ENCODE assay signal across 24 cellular contexts in the genomic region with DNA sequence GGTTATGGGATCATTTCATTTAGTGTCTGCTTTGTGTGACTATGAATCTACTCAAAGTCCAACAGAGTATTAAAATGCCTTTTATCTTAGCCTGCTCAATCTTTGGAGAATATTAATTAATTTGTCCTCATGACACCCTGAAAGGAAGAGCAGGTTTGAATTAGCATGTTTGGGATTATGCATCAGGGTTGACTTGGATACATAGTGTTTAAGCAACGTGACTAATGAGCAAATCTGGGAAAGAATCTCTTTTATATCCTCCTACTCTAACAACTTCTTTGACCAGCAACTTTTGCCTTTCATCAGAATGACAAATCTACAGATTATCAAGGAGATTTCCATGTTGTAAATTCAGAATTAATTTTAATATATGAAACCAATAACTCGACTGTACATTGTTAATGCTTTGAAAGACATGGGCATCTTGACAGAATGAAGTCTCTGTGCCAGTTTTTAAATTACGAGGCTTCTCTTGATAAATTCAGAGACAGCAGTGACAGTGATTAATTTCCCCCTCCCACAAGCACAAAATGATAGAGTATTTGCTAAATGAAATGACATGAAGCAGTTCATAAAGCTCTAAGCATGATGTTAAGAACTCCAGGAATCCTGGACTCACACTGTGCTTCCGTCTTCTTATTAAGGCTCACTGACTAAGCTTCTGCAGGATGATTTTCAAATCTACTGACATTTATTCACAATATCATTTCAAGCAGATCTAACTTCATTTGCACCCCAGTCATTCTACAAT.
DNase-seq lines count a peak whose midpoint lies in the region; ATAC-seq and TF ChIP-seq lines count a peak whose summit lies in the region.
"Had no signal": no experiment of that assay in that cellular context is flagged by ENCODE, and none has a peak within 500 bp of the region (broad histone marks: within the 10 kb centered on the region; RNA-seq: fewer than 3 reads in every experiment).

No MANE protein-coding gene starts in this region.

- no peak overlapping the region for H3K4me3 ChIP-seq in mammary epithelial cell (replicated peaks in 1 of 3; ENCODE audit: insufficient read depth in 1 of 3, low read depth in 2 of 3, low read length in 3 of 3)
- H3K4me3 ChIP-seq: BLaER1 had no signal

- H3K36me3 Mint-ChIP-seq in MCF 10A (ENCODE audit: insufficient read depth, unreplicated experiment) (peaks cover 45% of the 10 kb centered on the region), glutamatergic neuron (ENCODE audit: unreplicated experiment) (no peaks in the 10 kb centered on the region), T-helper 17 cell (ENCODE audit: low read depth) (peaks cover 7% of the 10 kb centered on the region)
- H3K36me3 Mint-ChIP-seq in central memory CD8-positive, alpha-beta T cell (ENCODE audit: insufficient read depth), result peaks cover 15% of the 10 kb centered on the region

- no peaks in the 10 kb centered on the region for H3K9me3 Mint-ChIP-seq in MCF 10A (ENCODE audit: unreplicated experiment)
- H3K9me3 Mint-ChIP-seq in central memory CD8-positive, alpha-beta T cell, result no peaks in the 10 kb centered on the region
- H3K9me3 Mint-ChIP-seq in glutamatergic neuron (ENCODE audit: unreplicated experiment), result no peaks in the 10 kb centered on the region
- H3K9me3 Mint-ChIP-seq: IgD-negative memory B cell had no signal

- no TSS peak for BruUV-seq in mammary epithelial cell (replicated peaks; lab: Mats Ljungman, UMichigan)
- no TSS peak for BruUV-seq in MCF 10A (replicated peaks; lab: Mats Ljungman, UMichigan)

- H3K9ac ChIP-seq in mammary epithelial cell (ENCODE audit: insufficient read depth, low read length), result no peak overlapping the region
- H3K9ac ChIP-seq: BLaER1, KMS-11 had no signal

- CTCF ChIA-PET in mammary epithelial cell (lab: Charles Lee; ENCODE audit: low non-redundant PET), result no interaction called here
- CTCF ChIA-PET in MCF 10A (lab: Yijun Ruan, JAX), result no interaction called here

- intact Hi-C loops in mammary epithelial cell (cut with micrococcal nuclease) (no loop called here), MCF 10A (cut with micrococcal nuclease) (no loop called here)

- no peak overlapping the region for H3K27ac Mint-ChIP-seq in MCF 10A (ENCODE audit: low read depth, unreplicated experiment)
- peak overlapping the region; percentile 63 for H3K27ac Mint-ChIP-seq in central memory CD8-positive, alpha-beta T cell (ENCODE audit: low read depth)
- H3K27ac Mint-ChIP-seq in glutamatergic neuron (ENCODE audit: unreplicated experiment), result no peak overlapping the region
- no peak overlapping the region for H3K27ac Mint-ChIP-seq in T-helper 17 cell
- H3K27ac Mint-ChIP-seq: CD4-positive, CD25-positive, alpha-beta regulatory T cell; IgD-negative memory B cell had no signal

- H2AFZ ChIP-seq in mammary epithelial cell (ENCODE audit: low read depth, low read length), result no peak overlapping the region

- no peaks in the 10 kb centered on the region for H3K4me1 ChIP-seq in mammary epithelial cell (ENCODE audit: insufficient read depth, low read length)
- H3K4me1 ChIP-seq: BLaER1 had no signal

- no peaks in the 10 kb centered on the region for H3K4me1 Mint-ChIP-seq in MCF 10A (ENCODE audit: insufficient read depth, unreplicated experiment)
- H3K4me1 Mint-ChIP-seq in central memory CD8-positive, alpha-beta T cell, result peaks cover 7% of the 10 kb centered on the region
- H3K4me1 Mint-ChIP-seq in glutamatergic neuron (ENCODE audit: low read depth, unreplicated experiment), result peaks cover 14% of the 10 kb centered on the region
- peaks cover 2% of the 10 kb centered on the region for H3K4me1 Mint-ChIP-seq in T-helper 17 cell
- H3K4me1 Mint-ChIP-seq: CD4-positive, CD25-positive, alpha-beta regulatory T cell had no signal

- no peaks in the 10 kb centered on the region for H3K79me2 ChIP-seq in mammary epithelial cell (ENCODE audit: insufficient read depth, low read length)

- no peak overlapping the region for H3K27ac ChIP-seq in mammary epithelial cell (ENCODE audit: insufficient read depth, low read depth, low read length)
- H3K27ac ChIP-seq: 22Rv1, BLaER1, HL-60, KMS-11 had no signal

- TF ChIP-seq CTCF in mammary epithelial cell (conservative IDR thresholded peaks at IDR 0.05 in 1 of 2, IDR thresholded peaks at IDR 0.05 in 1 of 2; ENCODE audit: extremely low read depth in 1 of 2, insufficient read depth in 1 of 2, low read depth in 1 of 2, low read length in 2 of 2), result no peak
- TF ChIP-seq CTCF in MCF 10A (IDR thresholded peaks at IDR 0.05; ENCODE audit: unreplicated experiment), result no peak
- no peak for TF ChIP-seq CTCF in glutamatergic neuron (IDR thresholded peaks at IDR 0.05; ENCODE audit: partially characterized antibody, unreplicated experiment)

- H3K27me3 Mint-ChIP-seq in MCF 10A (ENCODE audit: insufficient read depth, unreplicated experiment), result no peaks in the 10 kb centered on the region
- no peaks in the 10 kb centered on the region for H3K27me3 Mint-ChIP-seq in central memory CD8-positive, alpha-beta T cell
- no peaks in the 10 kb centered on the region for H3K27me3 Mint-ChIP-seq in glutamatergic neuron (ENCODE audit: unreplicated experiment)
- no peaks in the 10 kb centered on the region for H3K27me3 Mint-ChIP-seq in T-helper 17 cell
- H3K27me3 Mint-ChIP-seq: CD4-positive, CD25-positive, alpha-beta regulatory T cell; IgD-negative memory B cell had no signal

- DNase-seq in mammary epithelial cell (peak; percentile 2), MCF 10A (ENCODE audit: unreplicated experiment) (no peak), glutamatergic neuron (no peak), T-helper 17 cell (no peak), DMS79 (lab: John Stamatoyannopoulos, UW) (no peak), mesenteric fat pad (ENCODE audit: low spot score) (no peak), GM03348 (ENCODE audit: low spot score) (no peak)
- no peak for DNase-seq in central memory CD8-positive, alpha-beta T cell (ENCODE audit: low spot score in 2 of 2)
- DNase-seq: CD4-positive, CD25-positive, alpha-beta regulatory T cell; DMS53; NCI-H1092; NCI-H1417 treated with DMSO at 0.1 percent for 48 hours; NCI-H1694 treated with DMSO at 0.1 percent for 48 hours; NCI-H2081; NCI-H524; NCI-H82; NK-92 treated with Interleukin-12 subunit alpha and Interleukin-12 subunit beta, amount 100 ng/mL, for 24 hours; RPMI8226; SHP77 had no signal

- POLR2A ChIA-PET in MCF 10A (lab: Yijun Ruan, JAX), result interaction anchor here (1.2 kb wide), 2 partner anchors 26 to 49 kb away, joined by 3 to 4 read pairs; no protein-coding TSS in a partner anchor

- H3K27me3 ChIP-seq in mammary epithelial cell (ENCODE audit: insufficient read depth, low read length), result no peaks in the 10 kb centered on the region
- H3K27me3 ChIP-seq: BLaER1 had no signal

- H3K4me3 Mint-ChIP-seq in MCF 10A (ENCODE audit: unreplicated experiment) (no peak overlapping the region), glutamatergic neuron (ENCODE audit: unreplicated experiment) (peak overlapping the region; percentile 39), T-helper 17 cell (no peak overlapping the region)
- H3K4me3 Mint-ChIP-seq in central memory CD8-positive, alpha-beta T cell, result no peak overlapping the region
- H3K4me3 Mint-ChIP-seq: CD4-positive, CD25-positive, alpha-beta regulatory T cell; IgD-negative memory B cell had no signal

- dilution Hi-C loops in mammary epithelial cell (cut with HindIII; ENCODE audit: low sequenced_read_pairs), result no loop called here

- in situ Hi-C loops in mammary epithelial cell (cut with MboI; ENCODE audit: low sequenced_read_pairs in 2 of 2), result no loop called here

- H3K9me3 ChIP-seq in mammary epithelial cell (replicated peaks; ENCODE audit: insufficient read depth, low read length) (no peaks in the 10 kb centered on the region), T-helper 17 cell (ENCODE audit: control insufficient read depth, low read length, poor library complexity, severe bottlenecking) (no peaks in the 10 kb centered on the region)
- H3K9me3 ChIP-seq: BLaER1 had no signal

- no peaks in the 10 kb centered on the region for H4K20me1 ChIP-seq in mammary epithelial cell (ENCODE audit: insufficient read depth, low read length)
- H4K20me1 ChIP-seq: BLaER1 had no signal

- H3K36me3 ChIP-seq in mammary epithelial cell (ENCODE audit: insufficient read depth, low read length), result peaks cover 12% of the 10 kb centered on the region
- H3K36me3 ChIP-seq: BLaER1 had no signal

- 95% methylated on average over 4 of the region's 4 CpGs for WGBS in mammary epithelial cell (ENCODE audit: low coverage, missing lambda C conversion rate)

- no peak for ATAC-seq in central memory CD8-positive, alpha-beta T cell (replicated peaks; ENCODE audit: extremely low read depth, poor library complexity, severe bottlenecking)
- no peak for ATAC-seq in T-helper 17 cell

- H3K4me2 ChIP-seq in mammary epithelial cell (ENCODE audit: insufficient read depth, low read depth, low read length), result no peak overlapping the region
- H3K4me2 ChIP-seq: BLaER1, KMS-11 had no signal
